Comparison of ENCODE assay signal across 8 cellular contexts in the genomic region with DNA sequence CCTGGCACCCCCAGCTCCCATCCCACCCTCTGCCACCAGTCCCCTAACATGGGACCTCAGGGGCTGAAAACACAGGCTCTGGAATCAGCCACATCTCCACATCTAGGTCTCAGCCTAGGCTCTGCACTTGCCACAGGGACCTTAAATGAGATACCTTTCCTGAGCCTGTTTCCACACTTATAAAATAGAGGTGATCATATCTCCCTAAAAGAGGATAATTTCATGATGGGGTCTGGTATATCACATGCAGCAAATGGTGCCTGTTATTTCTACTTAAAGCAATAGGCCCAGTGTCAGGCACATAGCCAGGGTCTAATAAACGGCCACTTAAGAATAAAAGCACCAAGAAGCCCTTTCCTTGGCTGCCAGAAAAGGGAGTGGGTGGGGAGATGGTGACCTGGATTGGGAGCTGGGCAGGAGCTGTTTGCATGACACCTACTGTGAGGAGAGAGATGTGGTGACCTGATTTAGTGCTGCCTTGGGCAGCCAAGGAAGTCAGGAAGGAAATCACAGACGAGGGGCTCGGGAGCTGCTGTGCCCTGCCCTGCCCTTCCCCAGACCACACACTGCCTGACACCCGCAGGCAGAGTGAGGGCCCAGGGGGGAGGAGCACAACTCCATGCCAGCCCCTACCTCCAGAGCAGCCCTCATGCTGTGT.
DNase-seq lines count a peak whose midpoint lies in the region; ATAC-seq and TF ChIP-seq lines count a peak whose summit lies in the region.

No MANE protein-coding gene starts in this region.

- peaks cover 86% of the 10 kb centered on the region for H3K4me1 Mint-ChIP-seq in dendritic cell treated with granulocyte-macrophage colony-stimulating factor and Interleukin-4, amounts not matched to agents 40 ng/mL and 50 ng/mL, for 4 days (ENCODE audit: low read depth)

- no peaks in the 10 kb centered on the region for H3K9me3 Mint-ChIP-seq in dendritic cell treated with granulocyte-macrophage colony-stimulating factor and Interleukin-4, amounts not matched to agents 40 ng/mL and 50 ng/mL, for 4 days

- H3K36me3 ChIP-seq in ES-I3 (ENCODE audit: insufficient read depth, low read length) (no peaks in the 10 kb centered on the region; the same call in 1 of the 2 replicates), osteoblast (ENCODE audit: insufficient read depth, low read length) (no peaks in the 10 kb centered on the region)

- no peaks in the 10 kb centered on the region for H3K36me3 Mint-ChIP-seq in dendritic cell treated with granulocyte-macrophage colony-stimulating factor and Interleukin-4, amounts not matched to agents 40 ng/mL and 50 ng/mL, for 4 days (ENCODE audit: low read depth)

- no peak for TF ChIP-seq CTCF in osteoblast (IDR thresholded peaks at IDR 0.05; ENCODE audit: extremely low read depth, low read depth, low read length)

- H3K9me3 ChIP-seq in ES-I3 (ENCODE audit: control insufficient read depth, insufficient read depth, low read length): no peaks in the 10 kb centered on the region
- H3K9me3 ChIP-seq in osteoblast (ENCODE audit: low read depth, low read length): no peaks in the 10 kb centered on the region

- H3K27me3 Mint-ChIP-seq in dendritic cell treated with granulocyte-macrophage colony-stimulating factor and Interleukin-4, amounts not matched to agents 40 ng/mL and 50 ng/mL, for 4 days: no peaks in the 10 kb centered on the region

- H3K27me3 ChIP-seq in osteoblast (ENCODE audit: insufficient read depth, low read length): no peaks in the 10 kb centered on the region

- peak overlapping the region; percentile 92 for H3K27ac ChIP-seq in osteoblast (ENCODE audit: low read depth, low read length)

- H3K4me3 Mint-ChIP-seq in dendritic cell treated with granulocyte-macrophage colony-stimulating factor and Interleukin-4, amounts not matched to agents 40 ng/mL and 50 ng/mL, for 4 days: no peak overlapping the region

- no peaks in the 10 kb centered on the region for H3K79me2 ChIP-seq in osteoblast (ENCODE audit: insufficient read depth, low read length)

- peak; percentile 83 for DNase-seq in NCI-H69 (lab: John Stamatoyannopoulos, UW)
- DNase-seq in osteoblast (ENCODE audit: insufficient read length, low spot score, missing footprints): no peak
- DNase-seq in T1000 (lab: John Stamatoyannopoulos, UW): no peak
- DNase-seq in NCI-H524 (lab: John Stamatoyannopoulos, UW): no peak

- peak overlapping the region; percentile 25; the same call in 1 of the 2 replicates for H3K9ac ChIP-seq in ES-I3 (ENCODE audit: low read depth, low read length)

- H3K4me1 ChIP-seq in ES-I3 (ENCODE audit: insufficient read depth, low read length): peaks cover 60% of the 10 kb centered on the region
- peaks cover 59% of the 10 kb centered on the region for H3K4me1 ChIP-seq in osteoblast (ENCODE audit: insufficient read depth, low read length)

- intact Hi-C loops in dendritic cell treated with granulocyte-macrophage colony-stimulating factor and Interleukin-4, amounts not matched to agents 40 ng/mL and 50 ng/mL, for 4 days (cut with micrococcal nuclease): loop anchor here (2.0 to 5.0 kb wide), 3 partner anchors 39 to 85 kb away; partner anchors contain the start of gene IRF2BPL

- ATAC-seq in HG03571 (IDR thresholded peaks at IDR 0.05; ENCODE audit: unreplicated experiment): no peak
- ATAC-seq in GM18511 (IDR thresholded peaks at IDR 0.05; ENCODE audit: unreplicated experiment): no peak

- H3K4me3 ChIP-seq in osteoblast (ENCODE audit: insufficient read depth, low read length): peak overlapping the region; percentile 64

- H3K4me2 ChIP-seq in osteoblast (ENCODE audit: insufficient read depth, low read length): no peak overlapping the region

- peak overlapping the region; percentile 15 for H2AFZ ChIP-seq in osteoblast (ENCODE audit: low read length)

- H3K27ac Mint-ChIP-seq in dendritic cell treated with granulocyte-macrophage colony-stimulating factor and Interleukin-4, amounts not matched to agents 40 ng/mL and 50 ng/mL, for 4 days: peak overlapping the region; percentile 97

- no peaks in the 10 kb centered on the region for H4K20me1 ChIP-seq in osteoblast (ENCODE audit: insufficient read depth, low read length)
